Comparison of ENCODE assay signal across 16 cellular contexts in genomic region chr1:223175633-223176032, GRCh38. TPM values are rescaled to one million over a fixed set of nuclear protein-coding genes. Genes with fewer than 3 reads are reported as not detected.
A peak's percentile ranks its signal among the peaks of the same experiment; 100 is the strongest.
DNase-seq lines count a peak whose midpoint lies in the region; ATAC-seq, FAIRE-seq and TF ChIP-seq lines count a peak whose summit lies in the region.
"Had no signal": no experiment of that assay in that cellular context is flagged by ENCODE, and none has a peak within 500 bp of the region (broad histone marks: within the 10 kb centered on the region; RNA-seq: fewer than 3 reads in every experiment).

No MANE protein-coding gene starts in this region.

- H3K36me3 ChIP-seq in K562 (ENCODE audit: control insufficient read depth, insufficient read depth, low read length) (no peaks in the 10 kb centered on the region), tibial nerve (no peaks in the 10 kb centered on the region)

- TF ChIP-seq EP300 in K562 (IDR thresholded peaks at IDR 0.05; ENCODE audit: low read length) (no peak), tibial nerve (IDR thresholded peaks at IDR 0.05) (peak; percentile 42 to 89)

- H3K9me3 Mint-ChIP-seq in activated T-cell treated with anti-CD3 and anti-CD28 coated beads, Interleukin-2, amount 50 U/mL, for 72 hours = no peaks in the 10 kb centered on the region
- no peaks in the 10 kb centered on the region for H3K9me3 Mint-ChIP-seq in activated T-cell treated with anti-CD3 and anti-CD28 coated beads, Interleukin-2, amount 50 U/mL, for 4 hours
- H3K9me3 Mint-ChIP-seq in progenitor cell of endocrine pancreas (ENCODE audit: low read depth) = no peaks in the 10 kb centered on the region
- H3K9me3 Mint-ChIP-seq: CD4-positive, alpha-beta T cell had no signal

- H2AFZ ChIP-seq in K562 (ENCODE audit: low read depth, low read length) = no peak overlapping the region

- no peaks in the 10 kb centered on the region; a peak in 2 of 5 replicates for H3K4me1 ChIP-seq in K562 (replicated peaks in 1 of 2; ENCODE audit: control insufficient read depth in 2 of 2, insufficient read depth in 2 of 2, low read length in 2 of 2)
- H3K4me1 ChIP-seq in tibial nerve = peaks cover 0 to 13% (median 4%) of the 10 kb centered on the region in 4 donors

- no peak overlapping the region for H3K4me2 ChIP-seq in K562 (ENCODE audit: insufficient read depth, low read length)

- CTCF ChIA-PET in K562 (lab: Yijun Ruan, JAX; ENCODE audit: low intra/inter-chr PET ratio) = interaction anchor here (0.5 kb wide), 1 partner anchor 1167 kb away, joined by 3 read pairs; no protein-coding TSS in a partner anchor

- H3K9me3 ChIP-seq in K562 (replicated peaks; ENCODE audit: control insufficient read depth, insufficient read depth, low read depth, low read length) (no peaks in the 10 kb centered on the region), tibial nerve (no peaks in the 10 kb centered on the region)

- no peak overlapping the region for H3K9ac ChIP-seq in K562 (ENCODE audit: insufficient read depth in 1 of 2, low read depth in 2 of 2, low read length in 2 of 2)

- H3K27me3 ChIP-seq in K562 (ENCODE audit: control insufficient read depth in 2 of 2, insufficient read depth in 2 of 2, low read length in 2 of 2) (no peaks in the 10 kb centered on the region; a peak in 1 of 5 replicates), tibial nerve (no peaks in the 10 kb centered on the region)

- DNase-seq in activated T-cell treated with anti-CD3 and anti-CD28 coated beads, Interleukin-2, amount 50 U/mL, for 72 hours = no peak
- no peak for DNase-seq in activated T-cell treated with anti-CD3 and anti-CD28 coated beads, Interleukin-2, amount 50 U/mL, for 4 hours
- DNase-seq in K562 (ENCODE audit: extremely low read depth in 1 of 4, low spot score in 3 of 4) = no peak
- peak; percentile 82 for DNase-seq in medulla oblongata (ENCODE audit: extremely low spot score)
- DNase-seq in tibial nerve (ENCODE audit: low spot score in 2 of 2) = peak in 1 of 2 donors; percentile 69
- no peak for DNase-seq in progenitor cell of endocrine pancreas (ENCODE audit: low spot score, unreplicated experiment)
- DNase-seq: CD4-positive, alpha-beta T cell; NCI-H1930; NCI-H526; RPMI8226 had no signal

- no TSS peak for BruUV-seq in K562 (replicated peaks; lab: Mats Ljungman, UMichigan)

- intact Hi-C loops in K562 (cut with micrococcal nuclease) = loop anchor here (1.0 to 5.0 kb wide), 4 partner anchors 69 to 503 kb away; no protein-coding TSS in a partner anchor

- no peaks in the 10 kb centered on the region for H3K9me1 ChIP-seq in K562 (ENCODE audit: control insufficient read depth, insufficient read depth, low read length)

- H3K27ac Mint-ChIP-seq in activated T-cell treated with anti-CD3 and anti-CD28 coated beads, Interleukin-2, amount 50 U/mL, for 72 hours = peak overlapping the region; percentile 49
- no peak overlapping the region for H3K27ac Mint-ChIP-seq in progenitor cell of endocrine pancreas
- H3K27ac Mint-ChIP-seq: activated naive CD8-positive, alpha-beta T cell; CD4-positive, alpha-beta T cell; T-helper 2 cell treated with Interferon-gamma antibody and Interleukin-4, amounts not matched to agents 5 μg/mL and 100 μg/mL, for 36 hours had no signal

- no peak for TF ChIP-seq RAD21 in K562 (CRISPR knock-in tag; conservative IDR thresholded peaks at IDR 0.05 in 1 of 2, IDR thresholded peaks at IDR 0.05 in 1 of 2)

- H3K79me2 ChIP-seq in K562 (ENCODE audit: control insufficient read depth, insufficient read depth, low read length) = no peaks in the 10 kb centered on the region

- WGBS in K562 (ENCODE audit: insufficient coverage, low coverage, missing lambda C conversion rate) = 59% methylated on average over 3 of the region's 3 CpGs
- 66 to 69% methylated on average over 3 of the region's 3 CpGs for WGBS in tibial nerve, 2 donors

- H3K4me3 ChIP-seq in K562 (no peak overlapping the region), tibial nerve (no peak overlapping the region)

- H3K27ac ChIP-seq in K562 (ENCODE audit: extremely low read depth, low read depth, low read length) = no peak overlapping the region
- peak overlapping the region in 2 of 4 donors; percentile 52 to 66 for H3K27ac ChIP-seq in tibial nerve
- H3K27ac ChIP-seq: 22Rv1 had no signal

- POLR2A ChIA-PET in K562 (lab: Yijun Ruan, JAX) = interaction anchor here (0.9 to 1.7 kb wide), 2 partner anchors 11 to 13 kb away, joined by 3 to 6 read pairs; no protein-coding TSS in a partner anchor

- H3K4me3 Mint-ChIP-seq in activated T-cell treated with anti-CD3 and anti-CD28 coated beads, Interleukin-2, amount 50 U/mL, for 72 hours = no peak overlapping the region
- no peak overlapping the region for H3K4me3 Mint-ChIP-seq in activated T-cell treated with anti-CD3 and anti-CD28 coated beads, Interleukin-2, amount 50 U/mL, for 4 hours
- H3K4me3 Mint-ChIP-seq in progenitor cell of endocrine pancreas (ENCODE audit: low read depth) = no peak overlapping the region
- H3K4me3 Mint-ChIP-seq: activated naive CD8-positive, alpha-beta T cell; CD4-positive, alpha-beta T cell; T-helper 2 cell treated with Interferon-gamma antibody and Interleukin-4, amounts not matched to agents 5 μg/mL and 100 μg/mL, for 36 hours had no signal

- FAIRE-seq in K562 (lab: Jason Lieb, UNC) = no peak

- no peak for TF ChIP-seq CTCF in K562 (IDR thresholded peaks at IDR 0.05 in 2 of 3, conservative IDR thresholded peaks at IDR 0.05 in 1 of 3; ENCODE audit: insufficient read depth in 2 of 3, low read depth in 1 of 3, low read length in 3 of 3)
- TF ChIP-seq CTCF in tibial nerve (IDR thresholded peaks at IDR 0.05) = no peak
- no peak for TF ChIP-seq CTCF in progenitor cell of endocrine pancreas (IDR thresholded peaks at IDR 0.05; ENCODE audit: unreplicated experiment)

- ATAC-seq in activated T-cell treated with anti-CD3 and anti-CD28 coated beads, Interleukin-2, amount 50 U/mL, for 72 hours (replicated peaks in 1 of 2) = no peak
- no peak for ATAC-seq in activated T-cell treated with anti-CD3 and anti-CD28 coated beads, Interleukin-2, amount 50 U/mL, for 4 hours
- ATAC-seq in K562 (no peak), HG02571 (IDR thresholded peaks at IDR 0.05; ENCODE audit: unreplicated experiment) (no peak), GM21381 (IDR thresholded peaks at IDR 0.05; ENCODE audit: unreplicated experiment) (no peak)

- peaks cover 0 to 3% of the 10 kb centered on the region in 2 donors for H3K36me3 Mint-ChIP-seq in activated T-cell treated with anti-CD3 and anti-CD28 coated beads, Interleukin-2, amount 50 U/mL, for 72 hours (ENCODE audit: insufficient read depth in 2 of 2)
- H3K36me3 Mint-ChIP-seq in activated T-cell treated with anti-CD3 and anti-CD28 coated beads, Interleukin-2, amount 50 U/mL, for 4 hours (ENCODE audit: insufficient read depth) = no peaks in the 10 kb centered on the region
- no peaks in the 10 kb centered on the region for H3K36me3 Mint-ChIP-seq in progenitor cell of endocrine pancreas (ENCODE audit: insufficient read depth)

- in situ Hi-C loops in K562 (cut with MboI) = no loop called here

- TF ChIP-seq POLR2A in K562 (conservative IDR thresholded peaks at IDR 0.05) = no peak
- TF ChIP-seq POLR2A in tibial nerve (IDR thresholded peaks at IDR 0.05) = no peak

- H4K20me1 ChIP-seq in K562 (replicated peaks; ENCODE audit: control insufficient read depth, insufficient read depth, low read length) = no peaks in the 10 kb centered on the region

- peaks cover 16% of the 10 kb centered on the region for H3K27me3 Mint-ChIP-seq in activated T-cell treated with anti-CD3 and anti-CD28 coated beads, Interleukin-2, amount 50 U/mL, for 72 hours (ENCODE audit: low read depth)
- H3K27me3 Mint-ChIP-seq in activated T-cell treated with anti-CD3 and anti-CD28 coated beads, Interleukin-2, amount 50 U/mL, for 4 hours (ENCODE audit: low read depth) = peaks cover 8% of the 10 kb centered on the region
- peaks cover 5% of the 10 kb centered on the region for H3K27me3 Mint-ChIP-seq in progenitor cell of endocrine pancreas
- H3K27me3 Mint-ChIP-seq: CD4-positive, alpha-beta T cell had no signal

- H3K4me1 Mint-ChIP-seq in activated T-cell treated with anti-CD3 and anti-CD28 coated beads, Interleukin-2, amount 50 U/mL, for 72 hours (ENCODE audit: low read depth) = peaks cover 2% of the 10 kb centered on the region
- peaks cover 10% of the 10 kb centered on the region for H3K4me1 Mint-ChIP-seq in activated T-cell treated with anti-CD3 and anti-CD28 coated beads, Interleukin-2, amount 50 U/mL, for 4 hours (ENCODE audit: low read depth)
- peaks cover 13% of the 10 kb centered on the region for H3K4me1 Mint-ChIP-seq in progenitor cell of endocrine pancreas (ENCODE audit: low read depth)

RNA-seq across cellular contexts. Expression of gene TLR5, which starts 32.6 kb away (rescaled TPM):
- total RNA-seq in activated T-cell treated with anti-CD3 and anti-CD28 coated beads, Interleukin-2, amount 50 U/mL, for 72 hours = 1 to 10 TPM in 1 of 2 donors, under 1 TPM in 1; 0.60 to 1.4 TPM
- under 1 TPM; 0.05 to 0.33 (median 0.05) TPM for total RNA-seq in activated T-cell treated with anti-CD3 and anti-CD28 coated beads, Interleukin-2, amount 50 U/mL, for 4 hours
- 16.1 and 23.2 TPM in 2 replicates for total RNA-seq in K562 (2011; cell fraction: chromatin; rRNA removed; ENCODE audit: low replicate concordance)
- 13.3 and 14.8 TPM in 2 replicates for total RNA-seq in K562 (2011; cell fraction: nucleolus; rRNA removed)
- total RNA-seq in K562 (2011; cell fraction: nucleoplasm; rRNA removed) = 14.8 and 22.7 TPM in 2 replicates
- 1.4 and 1.5 TPM in 2 replicates for total RNA-seq in K562 (2014; rRNA removed)
- 1.9 and 2.6 TPM in 2 replicates for total RNA-seq in K562 (2014; rRNA removed; fragmentation: Illumina TruSeq; extraction: Trizol)
- 0.94 and 1.1 TPM in 2 replicates for total RNA-seq in K562 (2015; rRNA removed; fragmentation: Illumina TruSeq; extraction: Trizol)
- total RNA-seq in K562 (2021) = 1.8 and 2.8 TPM in 2 replicates
- 3.3 and 7.4 TPM in 2 replicates for polyA plus RNA-seq in K562 (2011; rRNA removed)
- 8.9 and 20.6 TPM in 2 replicates for polyA plus RNA-seq in K562 (2011; cell fraction: cytosol; rRNA removed)
- 11.1 and 28.8 TPM in 2 replicates for polyA plus RNA-seq in K562 (2011; cell fraction: nucleus; rRNA removed)
- polyA plus RNA-seq in K562 (2012) = 0.82 and 1.3 TPM in 2 replicates
- 1.9 and 2.4 TPM in 2 replicates for polyA plus RNA-seq in K562 (2014; fragmentation: Illumina TruSeq; extraction: Trizol)
- polyA plus RNA-seq in K562 (2014; fragmentation: Nextera tagmentation; extraction: Ambion mirVana) = 1 to 10 TPM in 1 of 2 experiments, under 1 TPM in 1; 0.93 to 1.0 TPM
- polyA plus RNA-seq in K562 (2014; rRNA removed) = 2.9 and 3.2 TPM in 2 replicates
- polyA minus RNA-seq in K562 (2011; rRNA and poly(A)+ RNA removed) = 3.9 and 7.9 TPM in 2 replicates
- 1.5 TPM in 1 of 2 replicates, not detected in the other for polyA minus RNA-seq in K562 (2011; cell fraction: cytosol; rRNA and poly(A)+ RNA removed)
- polyA minus RNA-seq in K562 (2011; cell fraction: nucleus; rRNA and poly(A)+ RNA removed) = 7.6 and 13.1 TPM in 2 replicates
- 10 to 100 TPM in 3 of 4 donors, 1 to 10 TPM in 1; 3.7 to 19.2 (median 12.4) TPM for total RNA-seq in tibial nerve
- total RNA-seq in progenitor cell of endocrine pancreas = 3.2 and 3.9 TPM in 2 replicates
- total RNA-seq: fibroblast of villous mesenchyme had no signal
